Comparison of ENCODE assay signal across 20 cellular contexts in the genomic region with DNA sequence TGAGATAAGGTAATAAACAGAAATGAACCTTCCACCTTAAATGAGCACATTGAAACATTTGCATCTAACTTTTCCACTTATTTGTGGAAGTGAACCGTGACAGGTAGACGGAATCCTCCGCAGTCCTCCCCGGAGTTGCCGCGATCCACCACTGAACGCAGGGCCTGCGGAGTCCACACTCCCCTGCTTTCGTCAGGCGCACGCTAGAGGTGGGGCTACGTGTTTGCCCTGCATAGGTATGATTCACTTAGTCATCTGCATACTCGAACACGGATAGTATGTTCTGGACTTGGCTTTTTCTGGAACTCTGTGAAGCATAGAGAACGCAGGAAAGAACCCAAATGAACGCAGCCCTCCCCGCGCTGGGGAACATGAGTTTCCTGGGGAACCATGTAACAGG.
DNase-seq lines count a peak whose midpoint lies in the region; ATAC-seq and TF ChIP-seq lines count a peak whose summit lies in the region.
"Had no signal": no experiment of that assay in that cellular context is flagged by ENCODE, and none has a peak within 500 bp of the region (broad histone marks: within the 10 kb centered on the region; RNA-seq: fewer than 3 reads in every experiment).

No MANE protein-coding gene starts in this region.

- H3K27me3 ChIP-seq in SJCRH30 (no peaks in the 10 kb centered on the region), right lobe of liver (no peaks in the 10 kb centered on the region)

- intact Hi-C loops in sciatic nerve (cut with DNase I), result no loop called here
- intact Hi-C loops in right lobe of liver (cut with DNase I), result no loop called here

- ATAC-seq in sciatic nerve (no peak), right lobe of liver (no peak)
- ATAC-seq: HCT116 had no signal

- H3K9me3 ChIP-seq in SJCRH30 (replicated peaks), result no peaks in the 10 kb centered on the region
- H3K9me3 ChIP-seq in right lobe of liver, result no peaks in the 10 kb centered on the region

- no peak for TF ChIP-seq POLR2A in right lobe of liver (IDR thresholded peaks at IDR 0.05)

- WGBS in right lobe of liver (ENCODE audit: insufficient coverage, low coverage, low lambda C conversion rate, missing lambda C conversion rate), result 79% methylated on average over 15 of the region's 18 CpGs

- TF ChIP-seq CTCF in right lobe of liver (IDR thresholded peaks at IDR 0.05), result no peak

- H3K27ac ChIP-seq in SJCRH30 (no peak overlapping the region), right lobe of liver (no peak overlapping the region)

- H3K36me3 ChIP-seq in SJCRH30 (no peaks in the 10 kb centered on the region), right lobe of liver (no peaks in the 10 kb centered on the region)

- no peak overlapping the region for H3K4me3 ChIP-seq in SJCRH30
- no peak overlapping the region for H3K4me3 ChIP-seq in right lobe of liver

- DNase-seq in Daoy (ENCODE audit: low read depth) (peak; percentile 37), NCI-H526 treated with DMSO at 0.1 percent for 48 hours (lab: John Stamatoyannopoulos, UW) (peak; percentile 73), left kidney (ENCODE audit: low read depth, low spot score) (peak; percentile 36), sciatic nerve (ENCODE audit: low spot score) (peak; percentile 41), SJCRH30 (no peak), NCI-H2029 treated with DMSO at 0.1 percent for 48 hours (lab: John Stamatoyannopoulos, UW) (no peak), NCI-H187 (lab: John Stamatoyannopoulos, UW) (no peak), right lobe of liver (no peak)
- DNase-seq: C1 segment of cervical spinal cord; CD4-positive, CD25-positive, alpha-beta regulatory T cell; CD8-positive, alpha-beta memory T cell; COR-L47; DMS 273 treated with DMSO at 0.1 percent for 48 hours; DMS53; DND-41; GOT3; H7; HFFc6; IMR-90 had no signal

- no peaks in the 10 kb centered on the region for H3K4me1 ChIP-seq in SJCRH30
- no peaks in the 10 kb centered on the region for H3K4me1 ChIP-seq in right lobe of liver

Comparison
In these comparisons a context has a peak if more than half of its experiments do, and no peak if none do; other contexts are left out.
1. DNase-seq: peak in Daoy (single experiment), NCI-H526 treated with DMSO at 0.1 percent for 48 hours (single experiment), left kidney (single experiment) and sciatic nerve (single experiment); none in SJCRH30 (0 of 2), NCI-H2029 treated with DMSO at 0.1 percent for 48 hours (single experiment), NCI-H187 (0 of 2) and right lobe of liver (0 of 3).